In the genomic region with DNA sequence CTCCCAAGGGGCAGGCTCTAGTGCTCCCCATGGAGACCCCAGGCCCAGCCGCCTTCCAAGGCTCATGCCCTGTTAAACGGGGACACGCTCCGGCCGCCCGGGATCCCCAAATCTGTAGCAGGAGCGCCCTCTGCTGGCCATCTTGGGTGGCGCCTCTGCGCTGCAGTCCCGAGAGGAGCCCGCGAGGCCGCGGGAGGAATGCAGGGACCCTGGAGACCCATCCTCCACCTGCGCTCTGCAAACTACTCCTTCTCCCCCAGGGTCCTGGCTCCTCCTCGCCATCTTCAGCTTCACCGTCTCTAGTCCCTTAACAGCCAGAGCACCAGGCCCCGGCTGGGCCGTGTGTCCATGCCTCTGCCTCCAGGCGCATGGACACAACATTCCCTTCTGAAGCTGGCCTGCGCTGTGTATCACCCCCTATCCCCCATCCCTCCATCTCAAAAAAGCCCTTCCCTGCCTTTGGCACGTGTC, we compare ENCODE assay signal across 8 cellular contexts. TPM values are rescaled to one million over a fixed set of nuclear protein-coding genes. Genes with fewer than 3 reads are reported as not detected.
DNase-seq lines count a peak whose midpoint lies in the region; ATAC-seq and TF ChIP-seq lines count a peak whose summit lies in the region.

No MANE protein-coding gene starts in this region.

- no peaks in the 10 kb centered on the region for H3K9me2 ChIP-seq in MM.1S (replicated peaks; ENCODE audit: insufficient read depth, low read length)

- H3K36me3 ChIP-seq in MM.1S (replicated peaks; ENCODE audit: insufficient read depth, low read length) (no peaks in the 10 kb centered on the region), testis (ENCODE audit: low read depth, missing control alignments) (no peaks in the 10 kb centered on the region)

- H3F3A ChIP-seq in MM.1S (ENCODE audit: insufficient read depth, low read length) = no peaks in the 10 kb centered on the region

- TF ChIP-seq CTCF in GM12873 (IDR thresholded peaks at IDR 0.05; ENCODE audit: insufficient read depth, low read depth, low read length, missing control alignments) = peak; percentile 95
- peak; percentile 92 for TF ChIP-seq CTCF in MM.1S (IDR thresholded peaks at IDR 0.05; ENCODE audit: low read length)
- peak; percentile 97 for TF ChIP-seq CTCF in osteocyte (IDR thresholded peaks at IDR 0.05)
- TF ChIP-seq CTCF in testis (IDR thresholded peaks at IDR 0.05) = peak; percentile 94 to 97 (median 96)

- H3K9ac ChIP-seq in MM.1S (ENCODE audit: low read length) = peak overlapping the region; percentile 75; the same call in 1 of the 2 replicates

- H3K4me1 Mint-ChIP-seq in osteocyte (ENCODE audit: unreplicated experiment) = peaks cover 21% of the 10 kb centered on the region

- H3K4me1 ChIP-seq in MM.1S (ENCODE audit: low read length) (0 out of 2 replicates have a peak, but pooled peaks cover 4% of the 10 kb centered on the region), testis (peaks cover 19% of the 10 kb centered on the region)

- no peaks in the 10 kb centered on the region for H3K27me3 Mint-ChIP-seq in osteocyte (ENCODE audit: unreplicated experiment)

- H3K9me3 Mint-ChIP-seq in activated naive CD4-positive, alpha-beta T cell treated with anti-CD3 and anti-CD28 coated beads, Interleukin-2, amount 50 U/mL, for 72 hours = no peaks in the 10 kb centered on the region
- H3K9me3 Mint-ChIP-seq in osteocyte (ENCODE audit: unreplicated experiment) = no peaks in the 10 kb centered on the region

- DNase-seq in MM.1S (peak; percentile 79), SKM-1 treated with dmso at 0.1 percent for 144 hours (lab: John Stamatoyannopoulos, UW; ENCODE audit: unreplicated experiment) (peak; percentile 75), Right ventricle myocardium inferior (ENCODE audit: missing footprints) (peak; percentile 96), osteocyte (ENCODE audit: extremely low spot score, unreplicated experiment) (peak; percentile 95), testis (peak; percentile 95)
- peak; percentile 83 to 97 for DNase-seq in activated naive CD4-positive, alpha-beta T cell treated with anti-CD3 and anti-CD28 coated beads, Interleukin-2, amount 50 U/mL, for 72 hours (ENCODE audit: low spot score in 2 of 2)

- H3K36me3 Mint-ChIP-seq in activated naive CD4-positive, alpha-beta T cell treated with anti-CD3 and anti-CD28 coated beads, Interleukin-2, amount 50 U/mL, for 72 hours = no peaks in the 10 kb centered on the region
- no peaks in the 10 kb centered on the region for H3K36me3 Mint-ChIP-seq in osteocyte (ENCODE audit: unreplicated experiment)

- H3K4me2 ChIP-seq in MM.1S (ENCODE audit: low read depth, low read length) = peak overlapping the region; percentile 99

- H3K27me3 ChIP-seq in MM.1S (replicated peaks; ENCODE audit: insufficient read depth, low read length) = no peaks in the 10 kb centered on the region
- no peaks in the 10 kb centered on the region for H3K27me3 ChIP-seq in testis

- TF ChIP-seq POLR2A in testis (IDR thresholded peaks at IDR 0.05) = no peak

- peak overlapping the region; percentile 60 for H3K4me3 Mint-ChIP-seq in osteocyte (ENCODE audit: unreplicated experiment)

- ATAC-seq in activated naive CD4-positive, alpha-beta T cell treated with anti-CD3 and anti-CD28 coated beads, Interleukin-2, amount 50 U/mL, for 72 hours = peak; percentile 83 to 87
- ATAC-seq in Right ventricle myocardium inferior (peak; percentile 88), HG03520 (IDR thresholded peaks at IDR 0.05; ENCODE audit: unreplicated experiment) (no peak)

- WGBS in testis, 2 donors = 1 to 4% methylated on average over 8 to 22 of the region's 22 CpGs

- no peaks in the 10 kb centered on the region for H3K9me3 ChIP-seq in MM.1S (replicated peaks; ENCODE audit: insufficient read depth, low read length)
- no peaks in the 10 kb centered on the region for H3K9me3 ChIP-seq in testis

- intact Hi-C loops in Right ventricle myocardium inferior (cut with DNase I) (loop anchor here (1.0 to 5.0 kb wide), 5 partner anchors 19 to 791 kb away; no protein-coding TSS in a partner anchor), testis (cut with DNase I; ENCODE audit: low total_unique reads) (loop anchor here (2.0 kb wide), 1 partner anchor 99 kb away; no protein-coding TSS in a partner anchor)

- H4K20me1 ChIP-seq in MM.1S (ENCODE audit: insufficient read depth, low read length) = no peaks in the 10 kb centered on the region

- H3K4me3 ChIP-seq in MM.1S (ENCODE audit: low read length) (peak overlapping the region; percentile 62), testis (peak overlapping the region; percentile 21 to 24)

- H2AFZ ChIP-seq in MM.1S (ENCODE audit: low read length) = peak overlapping the region; percentile 88

- no peak overlapping the region for H3K27ac Mint-ChIP-seq in activated naive CD4-positive, alpha-beta T cell treated with anti-CD3 and anti-CD28 coated beads, Interleukin-2, amount 50 U/mL, for 72 hours
- peak overlapping the region; percentile 56 for H3K27ac Mint-ChIP-seq in osteocyte (ENCODE audit: unreplicated experiment)

- H3K79me2 ChIP-seq in MM.1S (ENCODE audit: low read length) = no peaks in the 10 kb centered on the region

- H3K27ac ChIP-seq in MM.1S (ENCODE audit: low read length) (no peak overlapping the region), testis (peak overlapping the region in 1 of 2 donors; percentile 72)

RNA-seq across cellular contexts. Expression of gene KRT17, which starts 23.6 kb away (rescaled TPM):
- total RNA-seq in activated naive CD4-positive, alpha-beta T cell treated with anti-CD3 and anti-CD28 coated beads, Interleukin-2, amount 50 U/mL, for 72 hours = under 1 TPM in 1 of 2 donors, not detected in 1; 0.50 TPM
- total RNA-seq in Right ventricle myocardium inferior (not detected), osteocyte (40.5 and 43.2 TPM in 2 replicates), testis (10 to 100 TPM; 13.3 to 26.0 TPM)
- polyA plus RNA-seq in testis (ENCODE audit: insufficient read depth, low read depth, low replicate concordance) = 12.2 TPM

RNA-seq across cellular contexts. Expression of gene KRT16, which starts 35.4 kb away (rescaled TPM):
- not detected for total RNA-seq in activated naive CD4-positive, alpha-beta T cell treated with anti-CD3 and anti-CD28 coated beads, Interleukin-2, amount 50 U/mL, for 72 hours
- total RNA-seq in Right ventricle myocardium inferior (not detected), osteocyte (1.3 and 1.4 TPM in 2 replicates), testis (not detected)
- not detected for polyA plus RNA-seq in testis (ENCODE audit: insufficient read depth, low read depth, low replicate concordance)

RNA-seq across cellular contexts. Expression of gene EIF1, which starts 40.7 kb away (rescaled TPM):
- total RNA-seq in activated naive CD4-positive, alpha-beta T cell treated with anti-CD3 and anti-CD28 coated beads, Interleukin-2, amount 50 U/mL, for 72 hours = 1,000 to 10,000 TPM in 1 of 2 donors, 100 to 1,000 TPM in 1; 899 to 1,106 TPM
- total RNA-seq in Right ventricle myocardium inferior (1,166 TPM), osteocyte (1,019 and 1,057 TPM in 2 replicates), testis (100 to 1,000 TPM; 274 to 338 TPM)
- polyA plus RNA-seq in testis (ENCODE audit: insufficient read depth, low read depth, low replicate concordance) = 1,078 TPM

Comparison
In these comparisons a context has a peak if more than half of its experiments do, and no peak if none do; other contexts are left out.
1. RNA of gene KRT17, which starts 23.6 kb away (total RNA-seq): 40.5 to 43.2 TPM in osteocyte and 13.3 to 26.0 TPM in testis; 0.50 TPM in activated naive CD4-positive, alpha-beta T cell treated with anti-CD3 and anti-CD28 coated beads, Interleukin-2, amount 50 U/mL, for 72 hours and not detected in Right ventricle myocardium inferior (single experiment); every median in the first group is over 4 times any median in the second.
2. Peak in every context shown above with its lines, with median percentiles within 50 percentile points of each other: CTCF ChIP-seq and DNase-seq.